Comparison of ENCODE assay signal across 1 cellular context in genomic region chr11:67428052-67429001, GRCh38.
TF ChIP-seq lines count a peak whose summit lies in the region.

RPS6KB2 (plus strand) TSS chr11:67428494; CDS start chr11:67428546, 52 bp downstream.

TF ChIP-seq in HepG2, 621 proteins besides CTCF, POLR2A, EP300 and RAD21 (continued from another document and continues in another):
- TF ChIP-seq ZBTB20 (CRISPR knock-in tag; IDR thresholded peaks at IDR 0.05; ENCODE audit: borderline replicate concordance, low read depth) (no peak; the same call in 1 of the 2 replicates), IRX3 (CRISPR knock-in tag; IDR thresholded peaks at IDR 0.05; ENCODE audit: borderline replicate concordance, low read depth) (no peak), ZBTB40 (IDR thresholded peaks at IDR 0.05) (no peak), ZBTB40 (CRISPR knock-in tag; IDR thresholded peaks at IDR 0.05) (peak; percentile 54; the same call in 1 of the 2 replicates), IKZF1 (IDR thresholded peaks at IDR 0.05) (no peak), STAT5B (CRISPR knock-in tag; IDR thresholded peaks at IDR 0.05) (0 out of 2 replicates have a peak, but pooled peaks have one; percentile 39), MATR3 (CRISPR knock-in tag; IDR thresholded peaks at IDR 0.05) (no peak), TIGD3 (CRISPR knock-in tag; IDR thresholded peaks at IDR 0.05; ENCODE audit: borderline replicate concordance) (no peak), POGZ (CRISPR knock-in tag; IDR thresholded peaks at IDR 0.05) (peak; percentile 80), GTF2F1 (IDR thresholded peaks at IDR 0.05; ENCODE audit: low read length) (no peak), ZNF225 (CRISPR knock-in tag; IDR thresholded peaks at IDR 0.05) (peak; percentile 44; the same call in 1 of the 2 replicates), ZNF546 (CRISPR knock-in tag; conservative IDR thresholded peaks at IDR 0.05) (peak; percentile 90), IRF1 (CRISPR knock-in tag; IDR thresholded peaks at IDR 0.05; ENCODE audit: low read depth) (no peak), POLR2AphosphoS5 (IDR thresholded peaks at IDR 0.05; ENCODE audit: low read depth, low read length) (peak; percentile 82), XRCC5 (optimal IDR thresholded peaks at IDR 0.05; ENCODE audit: low read length) (peak; percentile 75), THRA (CRISPR knock-in tag; IDR thresholded peaks at IDR 0.05; ENCODE audit: borderline replicate concordance) (peak; percentile 58; the same call in 1 of the 2 replicates), ZNF512B (CRISPR knock-in tag; IDR thresholded peaks at IDR 0.05; ENCODE audit: borderline replicate concordance) (no peak), ZNF34 (CRISPR knock-in tag; IDR thresholded peaks at IDR 0.05; ENCODE audit: borderline replicate concordance) (0 out of 2 replicates have a peak, but pooled peaks have one; percentile 53), TCF7L2 (IDR thresholded peaks at IDR 0.05; ENCODE audit: low read depth, low read length) (no peak), DBP (CRISPR knock-in tag; IDR thresholded peaks at IDR 0.05; ENCODE audit: not compliant biosample characterization) (peak; percentile 64), RFXANK (CRISPR knock-in tag; IDR thresholded peaks at IDR 0.05) (no peak), MLX (CRISPR knock-in tag; IDR thresholded peaks at IDR 0.05) (peak; percentile 58; the same call in 1 of the 2 replicates), TEAD3 (CRISPR knock-in tag; optimal IDR thresholded peaks at IDR 0.05; ENCODE audit: borderline replicate concordance) (peak; percentile 68), SIN3A (IDR thresholded peaks at IDR 0.05; ENCODE audit: borderline replicate concordance, low read depth, low read length) (peak; percentile 90; the same call in 1 of the 2 replicates), PBX2 (CRISPR knock-in tag; IDR thresholded peaks at IDR 0.05) (peak; percentile 79), ZSCAN22 (CRISPR knock-in tag; IDR thresholded peaks at IDR 0.05) (no peak), REL (CRISPR knock-in tag; conservative IDR thresholded peaks at IDR 0.05) (no peak), ZNF20 (CRISPR knock-in tag; IDR thresholded peaks at IDR 0.05) (no peak), ZNF180 (CRISPR knock-in tag; IDR thresholded peaks at IDR 0.05; ENCODE audit: borderline replicate concordance, low read depth) (no peak), ZNF660 (CRISPR knock-in tag; IDR thresholded peaks at IDR 0.05; ENCODE audit: borderline replicate concordance, low read depth) (no peak), KAT7 (CRISPR knock-in tag; IDR thresholded peaks at IDR 0.05; ENCODE audit: borderline replicate concordance) (no peak), PITX1 (CRISPR knock-in tag; IDR thresholded peaks at IDR 0.05) (peak; percentile 75), ZNF33A (CRISPR knock-in tag; IDR thresholded peaks at IDR 0.05; ENCODE audit: borderline replicate concordance) (no peak), RCOR2 (CRISPR knock-in tag; IDR thresholded peaks at IDR 0.05) (no peak), FOXC1 (CRISPR knock-in tag; IDR thresholded peaks at IDR 0.05; ENCODE audit: borderline replicate concordance) (0 out of 2 replicates have a peak, but pooled peaks have one; percentile 29), ATF1 (CRISPR knock-in tag; IDR thresholded peaks at IDR 0.05) (peak; percentile 100), ZNF749 (CRISPR knock-in tag; IDR thresholded peaks at IDR 0.05; ENCODE audit: borderline replicate concordance) (peak; percentile 42; the same call in 1 of the 2 replicates), FOXO1 (CRISPR knock-in tag; IDR thresholded peaks at IDR 0.05) (peak; percentile 62), CENPBD1 (CRISPR knock-in tag; IDR thresholded peaks at IDR 0.05; ENCODE audit: borderline replicate concordance, low read depth) (no peak), NFYC (CRISPR knock-in tag; IDR thresholded peaks at IDR 0.05) (no peak; the same call in none of the 2 replicates), ZNF792 (CRISPR knock-in tag; IDR thresholded peaks at IDR 0.05) (no peak), DNMT3B (CRISPR knock-in tag; conservative IDR thresholded peaks at IDR 0.05) (no peak), ZNF446 (CRISPR knock-in tag; IDR thresholded peaks at IDR 0.05) (0 out of 2 replicates have a peak, but pooled peaks have one; percentile 64), REPIN1 (CRISPR knock-in tag; IDR thresholded peaks at IDR 0.05; ENCODE audit: borderline replicate concordance, low read depth) (peak; percentile 79; the same call in 1 of the 2 replicates)
